Comparison of ENCODE assay signal across 1 cellular context in the genomic region with DNA sequence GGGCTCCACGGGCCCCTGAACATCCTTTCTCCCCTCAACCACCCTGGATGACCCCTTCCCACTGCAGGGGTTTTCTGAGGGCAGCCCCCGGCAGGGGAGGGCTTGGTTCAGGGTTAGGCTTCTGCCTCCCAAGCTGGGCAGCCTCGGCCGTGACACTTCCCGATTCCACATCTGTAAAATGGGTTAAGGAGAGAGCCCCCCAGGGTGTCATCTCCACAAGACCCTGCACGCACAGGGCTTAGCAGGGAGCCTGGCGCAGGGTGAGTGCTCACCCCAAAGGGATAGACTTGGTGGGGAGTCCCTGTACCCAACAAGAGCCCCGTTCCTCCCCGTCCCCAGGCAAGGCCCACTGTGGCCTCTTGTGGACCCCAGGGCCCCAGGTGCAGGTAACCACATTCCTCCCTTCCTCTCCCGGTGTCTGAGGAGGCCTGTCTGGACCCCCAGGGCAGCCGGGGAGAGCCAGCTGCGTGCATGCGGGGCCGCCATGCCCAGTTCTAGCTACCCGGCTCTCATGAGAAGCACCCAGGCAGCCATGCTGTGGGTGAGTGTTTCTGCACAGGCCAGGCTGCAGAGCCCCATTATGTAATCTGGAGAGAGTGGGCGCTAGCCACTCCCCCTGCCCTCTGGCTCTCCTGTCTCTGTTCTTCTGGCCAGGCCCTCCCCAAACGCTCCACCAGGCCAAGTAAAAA.
TF ChIP-seq lines count a peak whose summit lies in the region.

No MANE protein-coding gene starts in this region.

TF ChIP-seq in H1, 55 proteins besides CTCF, POLR2A, EP300 and RAD21:
- TF ChIP-seq YY1 (IDR thresholded peaks at IDR 0.05; ENCODE audit: low read depth, low read length) = no peak
- TF ChIP-seq, protein P1, sequence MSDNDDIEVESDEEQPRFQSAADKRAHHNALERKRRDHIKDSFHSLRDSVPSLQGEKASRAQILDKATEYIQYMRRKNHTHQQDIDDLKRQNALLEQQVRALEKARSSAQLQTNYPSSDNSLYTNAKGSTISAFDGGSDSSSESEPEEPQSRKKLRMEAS (IDR thresholded peaks at IDR 0.05) = no peak
- TF ChIP-seq GABPA (IDR thresholded peaks at IDR 0.05; ENCODE audit: borderline replicate concordance, insufficient read depth, low read length) = no peak
- no peak for TF ChIP-seq E2F6 (IDR thresholded peaks at IDR 0.05)
- no peak for TF ChIP-seq CBX5 (IDR thresholded peaks at IDR 0.05; ENCODE audit: low read depth, low read length)
- no peak for TF ChIP-seq EZH2 (IDR thresholded peaks at IDR 0.05; ENCODE audit: low read depth, low read length, severe bottlenecking)
- TF ChIP-seq, protein P2, sequence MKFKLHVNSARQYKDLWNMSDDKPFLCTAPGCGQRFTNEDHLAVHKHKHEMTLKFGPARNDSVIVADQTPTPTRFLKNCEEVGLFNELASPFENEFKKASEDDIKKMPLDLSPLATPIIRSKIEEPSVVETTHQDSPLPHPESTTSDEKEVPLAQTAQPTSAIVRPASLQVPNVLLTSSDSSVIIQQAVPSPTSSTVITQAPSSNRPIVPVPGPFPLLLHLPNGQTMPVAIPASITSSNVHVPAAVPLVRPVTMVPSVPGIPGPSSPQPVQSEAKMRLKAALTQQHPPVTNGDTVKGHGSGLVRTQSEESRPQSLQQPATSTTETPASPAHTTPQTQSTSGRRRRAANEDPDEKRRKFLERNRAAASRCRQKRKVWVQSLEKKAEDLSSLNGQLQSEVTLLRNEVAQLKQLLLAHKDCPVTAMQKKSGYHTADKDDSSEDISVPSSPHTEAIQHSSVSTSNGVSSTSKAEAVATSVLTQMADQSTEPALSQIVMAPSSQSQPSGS (IDR thresholded peaks at IDR 0.05; ENCODE audit: low read length) = no peak
- TF ChIP-seq RFX5 (IDR thresholded peaks at IDR 0.05; ENCODE audit: borderline replicate concordance, low read depth, low read length) = no peak
- no peak for TF ChIP-seq SIX5 (IDR thresholded peaks at IDR 0.05; ENCODE audit: low read depth, low read length)
- no peak for TF ChIP-seq HDAC6 (IDR thresholded peaks at IDR 0.05; ENCODE audit: low read depth, low read length)
- TF ChIP-seq ASH2L (IDR thresholded peaks at IDR 0.05; ENCODE audit: low read length) = no peak
- TF ChIP-seq CTBP2 (IDR thresholded peaks at IDR 0.05; ENCODE audit: borderline replicate concordance, insufficient read depth, insufficient read length, low read length) = no peak
- no peak for TF ChIP-seq CHD2 (IDR thresholded peaks at IDR 0.05; ENCODE audit: low read length)
- TF ChIP-seq BRCA1 (IDR thresholded peaks at IDR 0.05; ENCODE audit: low read depth, low read length) = no peak
- no peak for TF ChIP-seq POU5F1 (IDR thresholded peaks at IDR 0.05; ENCODE audit: low read depth, low read length)
